Comparison of ENCODE assay signal across 8 cellular contexts in the genomic region with DNA sequence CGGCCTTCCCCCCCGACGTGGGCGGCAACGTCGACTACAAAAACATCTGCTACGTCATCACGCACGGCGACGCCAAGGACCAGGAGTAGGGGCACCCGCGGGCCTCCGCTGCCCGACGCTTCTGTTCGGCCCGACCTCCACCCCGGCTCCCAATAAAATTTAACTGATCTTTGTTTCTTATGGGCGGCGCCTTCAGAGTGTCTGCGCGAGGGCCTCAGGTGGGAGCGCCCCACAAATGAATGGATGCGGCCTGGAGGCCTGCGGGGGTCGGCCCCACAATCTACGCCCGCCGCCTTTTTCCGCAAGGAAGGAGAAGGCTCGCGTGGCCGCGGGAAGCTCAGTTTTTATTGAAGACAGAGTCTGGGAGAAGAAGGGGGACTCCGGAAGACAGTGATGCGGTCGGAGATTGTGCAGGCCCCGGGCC. TPM values are rescaled to one million over a fixed set of nuclear protein-coding genes. Genes with fewer than 3 reads are reported as not detected.
A peak's percentile ranks its signal among the peaks of the same experiment; 100 is the strongest.
DNase-seq lines count a peak whose midpoint lies in the region; ATAC-seq and TF ChIP-seq lines count a peak whose summit lies in the region.

No MANE protein-coding gene starts in this region.

- peak overlapping the region; percentile 84 to 93 for H3K9ac ChIP-seq in colonic mucosa (ENCODE audit: low read depth in 2 of 2, low read length in 2 of 2)

- H3K36me3 ChIP-seq in colonic mucosa = no peaks in the 10 kb centered on the region

- H3K27me3 ChIP-seq in colonic mucosa = no peaks in the 10 kb centered on the region

- intact Hi-C loops in colonic mucosa (cut with DNase I) = no loop called here

- no peaks in the 10 kb centered on the region for H3K9me3 ChIP-seq in colonic mucosa

- H3K27ac ChIP-seq in colonic mucosa = peak overlapping the region; percentile 100

- no peak for TF ChIP-seq CTCF in colonic mucosa (IDR thresholded peaks at IDR 0.05)

- peak; percentile 28 for ATAC-seq in HG03175 (IDR thresholded peaks at IDR 0.05; ENCODE audit: unreplicated experiment)

- DNase-seq in SIG-M5 treated with dmso at 0.1 percent for 504 hours (lab: John Stamatoyannopoulos, UW; ENCODE audit: unreplicated experiment) = peak; percentile 82
- no peak for DNase-seq in SIG-M5 (lab: John Stamatoyannopoulos, UW)
- peak; percentile 93 for DNase-seq in NCI-H345 (lab: John Stamatoyannopoulos, UW)
- DNase-seq in activated CD4-positive, alpha-beta T cell treated with anti-CD3 and anti-CD28 coated beads for 24 hours (ENCODE audit: low read depth in 2 of 2) = peak; percentile 63 to 73
- peak; percentile 94 for DNase-seq in colonic mucosa
- peak; percentile 97 for DNase-seq in left kidney (ENCODE audit: low read depth, low spot score)
- peak; percentile 75 to 86 for DNase-seq in stimulated activated CD4-positive, alpha-beta T cell treated with anti-CD3 and anti-CD28 coated beads, Interleukin-1b, Interleukin-23, amount 100 ng/mL, for 4 hours (ENCODE audit: low read depth in 2 of 2)

- H3K4me3 ChIP-seq in colonic mucosa = peak overlapping the region; percentile 61

- peaks cover 5% of the 10 kb centered on the region for H3K4me1 ChIP-seq in colonic mucosa

RNA-seq across cellular contexts. Expression of a gene that starts 3.2 kb away (rescaled TPM):
- 1 to 10 TPM; 1.1 to 2.2 TPM for total RNA-seq in colonic mucosa

RNA-seq across cellular contexts. Expression of a gene that starts 4.5 kb away (rescaled TPM):
- 1 to 10 TPM; 4.3 to 4.5 TPM for total RNA-seq in colonic mucosa

RNA-seq across cellular contexts. Expression of a gene that starts 7.5 kb away (rescaled TPM):
- 10 to 100 TPM; 45.0 to 62.3 TPM for total RNA-seq in colonic mucosa

RNA-seq across cellular contexts. Expression of a gene that starts 17.4 kb away (rescaled TPM):
- total RNA-seq in colonic mucosa = 1 to 10 TPM; 6.5 to 6.8 TPM

RNA-seq across cellular contexts. Expression of a gene that starts 22.7 kb away (rescaled TPM):
- total RNA-seq in colonic mucosa = 10 to 100 TPM; 44.8 to 76.1 TPM
